ENCODE assay signal across 1 cellular context in the genomic region with DNA sequence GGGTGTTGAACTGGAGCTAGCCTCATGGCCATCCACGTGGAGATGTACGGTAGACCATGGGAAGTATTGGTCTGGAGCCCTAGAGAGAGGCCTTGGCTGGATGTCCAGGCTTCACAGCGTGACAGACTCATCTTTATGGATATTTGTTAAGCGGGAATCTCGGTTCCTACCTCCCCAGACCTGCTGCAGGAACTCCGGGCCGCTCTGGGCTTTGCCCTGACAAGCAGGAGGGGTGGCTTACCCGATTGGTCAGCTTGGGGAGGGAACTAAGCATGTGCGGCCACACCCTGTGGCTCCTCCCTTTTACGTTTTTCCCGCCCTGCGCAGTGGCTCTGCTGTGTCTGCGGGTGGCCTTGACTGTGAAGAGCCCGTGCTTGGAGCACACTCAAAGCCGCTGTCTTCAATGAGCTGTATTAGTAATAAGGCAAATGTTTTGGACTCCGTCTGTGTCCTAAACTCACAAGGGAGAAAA.
TF ChIP-seq lines count a peak whose summit lies in the region.

No MANE protein-coding gene starts in this region.

TF ChIP-seq in GM23338, 12 proteins besides CTCF, POLR2A, EP300 and RAD21 (continued from another document):
- TF ChIP-seq ZNF462 (CRISPR knock-in tag; IDR thresholded peaks at IDR 0.05) (no peak), REST (IDR thresholded peaks at IDR 0.05; ENCODE audit: unreplicated experiment) (no peak), EZH2phosphoT487 (IDR thresholded peaks at IDR 0.05; ENCODE audit: unreplicated experiment) (no peak), NANOG (IDR thresholded peaks at IDR 0.05; ENCODE audit: borderline replicate concordance) (no peak), JUNB (IDR thresholded peaks at IDR 0.05; ENCODE audit: unreplicated experiment) (no peak), ZNF114 (CRISPR knock-in tag; IDR thresholded peaks at IDR 0.05) (no peak), ZNF331 (CRISPR knock-in tag; IDR thresholded peaks at IDR 0.05; ENCODE audit: low read depth) (no peak), CREB1 (CRISPR knock-in tag; IDR thresholded peaks at IDR 0.05; ENCODE audit: low read depth) (no peak), STAT1 (IDR thresholded peaks at IDR 0.05; ENCODE audit: unreplicated experiment) (no peak)
